In genomic region chr1:73820843-73821242, GRCh38 we compare ENCODE assay signal across 11 cellular contexts.
"Had no signal": no experiment of that assay in that cellular context is flagged by ENCODE, and none has a peak within 500 bp of the region (broad histone marks: within the 10 kb centered on the region; RNA-seq: fewer than 3 reads in every experiment).

No MANE protein-coding gene starts in this region.

- H3K4me3 ChIP-seq: psoas muscle, right lobe of liver had no signal

- H3K27me3 ChIP-seq: right lobe of liver had no signal

- H3K27ac ChIP-seq: psoas muscle, right lobe of liver had no signal

- H3K36me3 ChIP-seq: right lobe of liver had no signal

- ATAC-seq: activated T-cell treated with anti-CD3 and anti-CD28 coated beads, Interleukin-2, amount 50 U/mL, for 72 hours; esophagus mucosa; psoas muscle; right lobe of liver; stimulated activated naive B cell treated with anti-CD40 and anti-IgM and Interleukin-4, amounts not matched to agents 10 μg/mL and 1 μg/mL and 100 μg/mL, for 72 hours had no signal

- H3K4me1 ChIP-seq: psoas muscle, right lobe of liver had no signal

- DNase-seq: activated CD4-positive, alpha-beta memory T cell treated with anti-CD3 and anti-CD28 coated beads, Interleukin-2, amount 10 ng/mL, durations not matched to agents 7 days and 5 days; activated naive CD8-positive, alpha-beta T cell treated with anti-CD3 and anti-CD28 coated beads, Interleukin-2, amount 10 ng/mL, durations not matched to agents 7 days and 5 days; activated T-cell treated with anti-CD3 and anti-CD28 coated beads, Interleukin-2, amount 50 U/mL, for 72 hours; anterior cingulate cortex; psoas muscle; right lobe of liver; stimulated activated CD4-positive, alpha-beta T cell treated with anti-CD3 and anti-CD28 coated beads, Interleukin-1b, Interleukin-23, amount 100 ng/mL, for 48 hours; stimulated activated naive B cell treated with anti-CD40 and anti-IgM and Interleukin-4, amounts not matched to agents 10 μg/mL and 1 μg/mL and 100 μg/mL, for 72 hours; substantia nigra; trophoblast cell had no signal
